ENCODE assay signal across 8 cellular contexts in genomic region chr19:58577581-58578429, GRCh38. TPM values are rescaled to one million over a fixed set of nuclear protein-coding genes. Genes with fewer than 3 reads are reported as not detected.
DNase-seq lines count a peak whose midpoint lies in the region; TF ChIP-seq lines count a peak whose summit lies in the region.
"Had no signal": no experiment of that assay in that cellular context is flagged by ENCODE, and none has a peak within 500 bp of the region (broad histone marks: within the 10 kb centered on the region; RNA-seq: fewer than 3 reads in every experiment).

No MANE protein-coding gene starts in this region.

- H3K27ac Mint-ChIP-seq in CD8-positive, alpha-beta memory T cell: peak overlapping the region in 5 of 8 donors; percentile 21 to 81 (median 31)
- no peak overlapping the region for H3K27ac Mint-ChIP-seq in Caco-2 (ENCODE audit: unreplicated experiment)

- peaks cover 28% of the 10 kb centered on the region for H3K4me1 ChIP-seq in CD8-positive, alpha-beta memory T cell (ENCODE audit: insufficient read depth, low read length)
- H3K4me1 ChIP-seq in Caco-2: no peaks in the 10 kb centered on the region

- H3K27ac ChIP-seq in CD8-positive, alpha-beta memory T cell (ENCODE audit: low read depth, low read length): no peak overlapping the region
- peak overlapping the region; percentile 99; the same call in 1 of the 2 replicates for H3K27ac ChIP-seq in VCaP

- no peaks in the 10 kb centered on the region for H3K9me3 Mint-ChIP-seq in CD8-positive, alpha-beta memory T cell
- H3K9me3 Mint-ChIP-seq in Caco-2 (ENCODE audit: unreplicated experiment): no peaks in the 10 kb centered on the region
- H3K9me3 Mint-ChIP-seq: WTC11 had no signal

- CTCF ChIA-PET in CD8-positive, alpha-beta memory T cell (lab: Charles Lee): interaction anchor here (2.5 to 5.4 kb wide), 2 partner anchors 57 to 64 kb away, joined by 10 to 77 read pairs; partner anchors contain the start of gene ZBTB45
- CTCF ChIA-PET in Caco-2 (lab: Charles Lee): no interaction called here

- no peak overlapping the region for H3K4me3 Mint-ChIP-seq in CD8-positive, alpha-beta memory T cell
- H3K4me3 Mint-ChIP-seq in Caco-2 (ENCODE audit: unreplicated experiment): no peak overlapping the region
- H3K4me3 Mint-ChIP-seq: WTC11 had no signal

- H3K4me1 Mint-ChIP-seq in CD8-positive, alpha-beta memory T cell: peaks cover 29 to 57% (median 35%) of the 10 kb centered on the region in 3 donors
- peaks cover 10% of the 10 kb centered on the region for H3K4me1 Mint-ChIP-seq in Caco-2 (ENCODE audit: low read depth, unreplicated experiment)

- no peak overlapping the region for H3K4me3 ChIP-seq in CD8-positive, alpha-beta memory T cell (ENCODE audit: low read length)
- no peak overlapping the region for H3K4me3 ChIP-seq in Caco-2 (ENCODE audit: low read depth, low read length)

- intact Hi-C loops in Caco-2 (cut with micrococcal nuclease; ENCODE audit: unreplicated experiment): no loop called here

- H3K27me3 ChIP-seq in CD8-positive, alpha-beta memory T cell (ENCODE audit: insufficient read depth, low read length, poor library complexity, severe bottlenecking): no peaks in the 10 kb centered on the region
- H3K27me3 ChIP-seq in Caco-2 (replicated peaks; ENCODE audit: control insufficient read depth, insufficient read depth, low read length): no peaks in the 10 kb centered on the region

- no peak for TF ChIP-seq CTCF in VCaP (conservative IDR thresholded peaks at IDR 0.05)
- no peak for TF ChIP-seq CTCF in Caco-2 (IDR thresholded peaks at IDR 0.05; ENCODE audit: insufficient read depth in 1 of 2, low read depth in 1 of 2, low read length in 1 of 2, severe bottlenecking in 1 of 2, unreplicated experiment in 1 of 2)

- no peaks in the 10 kb centered on the region for H3K36me3 ChIP-seq in CD8-positive, alpha-beta memory T cell (ENCODE audit: insufficient read depth, low read length)
- no peaks in the 10 kb centered on the region for H3K36me3 ChIP-seq in Caco-2 (ENCODE audit: control insufficient read depth, insufficient read depth, low read length)

- no TSS peak for BruUV-seq in Caco-2 (replicated peaks; lab: Mats Ljungman, UMichigan)

- peaks cover 4 to 27% (median 7%) of the 10 kb centered on the region in 3 donors for H3K36me3 Mint-ChIP-seq in CD8-positive, alpha-beta memory T cell
- peaks cover 30% of the 10 kb centered on the region for H3K36me3 Mint-ChIP-seq in Caco-2 (ENCODE audit: insufficient read depth, unreplicated experiment)

- H3K9me3 ChIP-seq in CD8-positive, alpha-beta memory T cell (ENCODE audit: low read length): no peaks in the 10 kb centered on the region
- no peaks in the 10 kb centered on the region for H3K9me3 ChIP-seq in Caco-2

- POLR2A ChIA-PET in CD8-positive, alpha-beta memory T cell (lab: Charles Lee): no interaction called here
- POLR2A ChIA-PET in Caco-2 (lab: Charles Lee): no interaction called here

- peaks cover 0 to 9% of the 10 kb centered on the region in 2 donors for H3K27me3 Mint-ChIP-seq in CD8-positive, alpha-beta memory T cell
- H3K27me3 Mint-ChIP-seq in Caco-2 (ENCODE audit: insufficient read depth, unreplicated experiment): no peaks in the 10 kb centered on the region

- DNase-seq in CD8-positive, alpha-beta memory T cell: no peak
- DNase-seq in mucosa of gallbladder (ENCODE audit: low spot score): peak; percentile 9
- no peak for DNase-seq in Caco-2
- DNase-seq in foreskin melanocyte: no peak
- DNase-seq in effector CD8-positive, alpha-beta T cell (lab: John Stamatoyannopoulos, UW): no peak
- DNase-seq: NCI-H345 had no signal

RNA-seq across cellular contexts. Expression of gene MZF1, which starts 4.7 kb away (rescaled TPM):
- 10 to 100 TPM; 14.0 to 14.8 TPM for total RNA-seq in CD8-positive, alpha-beta memory T cell
- polyA plus RNA-seq in CD8-positive, alpha-beta memory T cell: 10.3 TPM
- total RNA-seq in mucosa of gallbladder: 67.6 TPM
- total RNA-seq in Caco-2 (2022): 20.4 and 25.6 TPM in 2 replicates

RNA-seq across cellular contexts. Expression of gene UBE2M, which starts 19.4 kb away (rescaled TPM):
- total RNA-seq in CD8-positive, alpha-beta memory T cell: 100 to 1,000 TPM; 182 to 191 TPM
- polyA plus RNA-seq in CD8-positive, alpha-beta memory T cell: 22.5 TPM
- total RNA-seq in mucosa of gallbladder (64.0 TPM), Caco-2 (2022) (133 and 139 TPM in 2 replicates)

RNA-seq across cellular contexts. Expression of gene CHMP2A, which starts 22.9 kb away (rescaled TPM):
- 10 to 100 TPM; 88.8 to 89.7 TPM for total RNA-seq in CD8-positive, alpha-beta memory T cell
- 198 TPM for polyA plus RNA-seq in CD8-positive, alpha-beta memory T cell
- total RNA-seq in mucosa of gallbladder (154 TPM), Caco-2 (2022) (110 and 112 TPM in 2 replicates)

RNA-seq across cellular contexts. Expression of gene TRIM28, which starts 33.9 kb away (rescaled TPM):
- 100 to 1,000 TPM; 705 to 715 TPM for total RNA-seq in CD8-positive, alpha-beta memory T cell
- polyA plus RNA-seq in CD8-positive, alpha-beta memory T cell: 57.5 TPM
- 286 TPM for total RNA-seq in mucosa of gallbladder
- total RNA-seq in Caco-2 (2022): 837 and 863 TPM in 2 replicates

RNA-seq across cellular contexts. Expression of gene ZBTB45, which starts 58.2 kb away (rescaled TPM):
- 10 to 100 TPM; 15.0 to 16.1 TPM for total RNA-seq in CD8-positive, alpha-beta memory T cell
- polyA plus RNA-seq in CD8-positive, alpha-beta memory T cell: 4.8 TPM
- total RNA-seq in mucosa of gallbladder (22.8 TPM), Caco-2 (2022) (14.6 and 14.8 TPM in 2 replicates)
